Comparison of ENCODE assay signal across 39 cellular contexts in genomic region chr10:25105753-25106260, GRCh38.
"Had no signal": no experiment of that assay in that cellular context is flagged by ENCODE, and none has a peak within 500 bp of the region (broad histone marks: within the 10 kb centered on the region; RNA-seq: fewer than 3 reads in every experiment).

No MANE protein-coding gene starts in this region.

- H3K4me3 Mint-ChIP-seq: activated B cell treated with CpG ODN at 0.5 μM for 24 hours; activated CD4-positive, alpha-beta memory T cell treated with anti-CD3 and anti-CD28 coated beads, Interleukin-2, amount 10 ng/mL, durations not matched to agents 7 days and 5 days; activated naive CD8-positive, alpha-beta T cell treated with anti-CD3 and anti-CD28 coated beads for 36 hours; activated T-cell treated with anti-CD3 and anti-CD28 coated beads, Interleukin-2, amount 50 U/mL, for 72 hours; activated T-helper 17 cell treated with anti-CD3 and anti-CD28 coated beads, Interleukin-2, amount 50 U/mL, for 72 hours; T-helper 1 cell treated with Interleukin-12 subunit alpha and Interleukin-12 subunit beta and Interleukin-4 antibody, amounts not matched to agents 30 μg/mL and 1 μg/mL, for 36 hours; T-helper 2 cell treated with Interferon-gamma antibody and Interleukin-4, amounts not matched to agents 5 μg/mL and 100 μg/mL, for 36 hours had no signal

- H3K27me3 ChIP-seq: brain microvascular endothelial cell, MG63, Peyer's patch had no signal

- H3K4me2 ChIP-seq: SK-N-SH had no signal

- H3K9me3 ChIP-seq: MG63, Peyer's patch, SJSA1, SK-N-SH had no signal

- DNase-seq: activated B cell treated with CpG ODN at 0.5 μM for 24 hours; activated CD4-positive, alpha-beta memory T cell treated with anti-CD3 and anti-CD28 coated beads, Interleukin-2, amount 10 ng/mL, durations not matched to agents 7 days and 5 days; activated CD4-positive, alpha-beta T cell treated with anti-CD3 and anti-CD28 coated beads for 4 hours; activated CD4-positive, alpha-beta T cell treated with anti-CD3 and anti-CD28 coated beads, Interleukin-2, amount 50 U/mL, for 1 hour; activated CD4-positive, CD25-positive, alpha-beta regulatory T cell treated with anti-CD3 and anti-CD28 coated beads, Interleukin-2, amount 50 U/mL, for 72 hours; activated effector memory CD4-positive, alpha-beta T cell treated with anti-CD3 and anti-CD28 coated beads, Interleukin-2, amount 50 U/mL, for 16 hours; activated naive CD4-positive, alpha-beta T cell; activated naive CD4-positive, alpha-beta T cell treated with anti-CD3 and anti-CD28 coated beads, Interleukin-2, amount 50 U/mL, for 16 hours; activated naive CD8-positive, alpha-beta T cell treated with anti-CD3 and anti-CD28 coated beads for 36 hours; activated T-cell treated with anti-CD3 and anti-CD28 coated beads, Interleukin-2, amount 50 U/mL, for 1 hour; activated T-cell treated with anti-CD3 and anti-CD28 coated beads, Interleukin-2, amount 50 U/mL, for 72 hours; amniotic stem cell; aorta; brain microvascular endothelial cell; central memory CD4-positive, alpha-beta T cell; Karpas-422; MG63; NCI-H1048; NCI-H1105 treated with DMSO at 0.1 percent for 48 hours; NCI-H1436; NCI-H1694; NCI-H1930; NCI-H2081 treated with DMSO at 0.1 percent for 48 hours; NCI-H226; NCI-H446 treated with DMSO at 0.1 percent for 48 hours; NCI-H524; NCI-H69; NCI-H82; NK-92 treated with Interleukin-12 subunit alpha and Interleukin-12 subunit beta, amount 100 ng/mL, for 24 hours; PC-3; Peyer's patch; RPMI8226; SHP77 treated with DMSO at 0.1 percent for 48 hours; SK-N-SH had no signal

- FAIRE-seq: TTC549 had no signal

- H3K27ac ChIP-seq: brain microvascular endothelial cell, Peyer's patch, SJSA1 had no signal

- H3K27ac Mint-ChIP-seq: activated B cell treated with CpG ODN at 0.5 μM for 24 hours; activated CD4-positive, alpha-beta memory T cell treated with anti-CD3 and anti-CD28 coated beads, Interleukin-2, amount 10 ng/mL, durations not matched to agents 7 days and 5 days; activated naive CD8-positive, alpha-beta T cell treated with anti-CD3 and anti-CD28 coated beads for 36 hours; activated T-cell treated with anti-CD3 and anti-CD28 coated beads, Interleukin-2, amount 50 U/mL, for 72 hours; activated T-helper 17 cell treated with anti-CD3 and anti-CD28 coated beads, Interleukin-2, amount 50 U/mL, for 72 hours; T-helper 1 cell treated with Interleukin-12 subunit alpha and Interleukin-12 subunit beta and Interleukin-4 antibody, amounts not matched to agents 30 μg/mL and 1 μg/mL, for 36 hours; T-helper 2 cell treated with Interferon-gamma antibody and Interleukin-4, amounts not matched to agents 5 μg/mL and 100 μg/mL, for 36 hours had no signal

- H3K4me3 ChIP-seq: MG63, Peyer's patch, SJSA1 had no signal

- H3K9me2 ChIP-seq: SK-N-SH had no signal

- H3K36me3 Mint-ChIP-seq: activated naive CD8-positive, alpha-beta T cell treated with anti-CD3 and anti-CD28 coated beads for 36 hours had no signal

- H3K4me1 Mint-ChIP-seq: activated B cell treated with CpG ODN at 0.5 μM for 24 hours; activated CD4-positive, alpha-beta memory T cell treated with anti-CD3 and anti-CD28 coated beads, Interleukin-2, amount 10 ng/mL, durations not matched to agents 7 days and 5 days; activated naive CD8-positive, alpha-beta T cell treated with anti-CD3 and anti-CD28 coated beads for 36 hours; activated T-helper 17 cell treated with anti-CD3 and anti-CD28 coated beads, Interleukin-2, amount 50 U/mL, for 72 hours had no signal

- H3K9ac ChIP-seq: SK-N-SH had no signal

- H3K36me3 ChIP-seq: brain microvascular endothelial cell, MG63, Peyer's patch, SJSA1 had no signal

- H3K9me3 Mint-ChIP-seq: activated B cell treated with CpG ODN at 0.5 μM for 24 hours; activated CD4-positive, alpha-beta memory T cell treated with anti-CD3 and anti-CD28 coated beads, Interleukin-2, amount 10 ng/mL, durations not matched to agents 7 days and 5 days; activated naive CD8-positive, alpha-beta T cell treated with anti-CD3 and anti-CD28 coated beads for 36 hours; activated T-cell treated with anti-CD3 and anti-CD28 coated beads, Interleukin-2, amount 50 U/mL, for 72 hours; activated T-helper 17 cell treated with anti-CD3 and anti-CD28 coated beads, Interleukin-2, amount 50 U/mL, for 72 hours; T-helper 1 cell treated with Interleukin-12 subunit alpha and Interleukin-12 subunit beta and Interleukin-4 antibody, amounts not matched to agents 30 μg/mL and 1 μg/mL, for 36 hours; T-helper 2 cell treated with Interferon-gamma antibody and Interleukin-4, amounts not matched to agents 5 μg/mL and 100 μg/mL, for 36 hours had no signal

- H3K4me1 ChIP-seq: Peyer's patch, SJSA1 had no signal
